ENCODE assay signal across 17 cellular contexts in genomic region chr13:20847298-20847697, GRCh38. TPM values are rescaled to one million over a fixed set of nuclear protein-coding genes. Genes with fewer than 3 reads are reported as not detected.
DNase-seq lines count a peak whose midpoint lies in the region; ATAC-seq and TF ChIP-seq lines count a peak whose summit lies in the region.
"Had no signal": no experiment of that assay in that cellular context is flagged by ENCODE, and none has a peak within 500 bp of the region (broad histone marks: within the 10 kb centered on the region; RNA-seq: fewer than 3 reads in every experiment).

No MANE protein-coding gene starts in this region.

- peak; percentile 48 to 86 for DNase-seq in cardiac muscle cell (ENCODE audit: low read depth in 1 of 2, low spot score in 1 of 2)
- no peak for DNase-seq in right cardiac atrium
- DNase-seq in brain microvascular endothelial cell, result peak; percentile 10
- DNase-seq in iPS-NIHi7 (ENCODE audit: extremely low spot score), result peak; percentile 21
- no peak for DNase-seq in DMS79 treated with DMSO at 0.1 percent for 48 hours (lab: John Stamatoyannopoulos, UW)
- no peak for DNase-seq in CD14-positive monocyte (ENCODE audit: low spot score)
- DNase-seq in mammary epithelial cell, result no peak
- DNase-seq in stimulated activated CD4-positive, alpha-beta T cell treated with anti-CD3 and anti-CD28 coated beads, Interleukin-4, amount 100 ng/mL, for 24 hours, result no peak
- DNase-seq: activated CD4-positive, alpha-beta T cell treated with anti-CD3 and anti-CD28 coated beads, Interleukin-2, amount 10 ng/mL, durations not matched to agents 24 days and 14 days; effector memory CD4-positive, alpha-beta T cell; immature natural killer cell; NCI-H187 treated with DMSO at 0.1 percent for 48 hours; NCI-H526 treated with DMSO at 0.1 percent for 48 hours; upper lobe of left lung had no signal

- dilution Hi-C loops in mammary epithelial cell (cut with HindIII; ENCODE audit: low sequenced_read_pairs), result no loop called here

- in situ Hi-C loops in brain microvascular endothelial cell (cut with HindIII; ENCODE audit: low pct_ligation_motif_present, low sequenced_read_pairs) (no loop called here), mammary epithelial cell (cut with MboI; ENCODE audit: low sequenced_read_pairs in 2 of 2) (loop anchor here (25.0 kb wide), 1 partner anchor 660 kb away; the partner anchor contains the start of gene GJB2 (in 2 of the 2))

- H3K36me3 Mint-ChIP-seq in CD14-positive monocyte, result peaks cover 13 to 20% of the 10 kb centered on the region in 2 donors
- H3K36me3 Mint-ChIP-seq: activated naive CD4-positive, alpha-beta T cell treated with anti-CD3 and anti-CD28 coated beads, Interleukin-2, amount 50 U/mL, for 72 hours had no signal

- CTCF ChIA-PET in mammary epithelial cell (lab: Charles Lee; ENCODE audit: low non-redundant PET), result no interaction called here

- no peaks in the 10 kb centered on the region for H3K27me3 Mint-ChIP-seq in CD14-positive monocyte (ENCODE audit: low read depth in 3 of 3)
- H3K27me3 Mint-ChIP-seq: activated CD4-positive, alpha-beta T cell treated with anti-CD3 and anti-CD28 coated beads, Interleukin-2, amount 10 ng/mL, durations not matched to agents 24 days and 14 days; stimulated activated memory B cell treated with anti-CD40 and anti-IgM and Interleukin-4, amounts not matched to agents 10 μg/mL and 1 μg/mL and 100 μg/mL, for 72 hours had no signal

- H3K4me1 ChIP-seq in cardiac muscle cell (ENCODE audit: low read depth), result peaks cover 76% of the 10 kb centered on the region
- peaks cover 3% of the 10 kb centered on the region for H3K4me1 ChIP-seq in right cardiac atrium (ENCODE audit: control insufficient read depth, insufficient read depth, low read length)
- H3K4me1 ChIP-seq in mammary epithelial cell (ENCODE audit: insufficient read depth, low read length), result no peaks in the 10 kb centered on the region

- H3K9ac ChIP-seq in mammary epithelial cell (ENCODE audit: insufficient read depth, low read length), result no peak overlapping the region

- peak overlapping the region; percentile 99 for H3K27ac ChIP-seq in cardiac muscle cell
- H3K27ac ChIP-seq in right cardiac atrium (ENCODE audit: low read length), result no peak overlapping the region
- H3K27ac ChIP-seq in brain microvascular endothelial cell, result no peak overlapping the region
- no peak overlapping the region for H3K27ac ChIP-seq in mammary epithelial cell (ENCODE audit: insufficient read depth, low read depth, low read length)

- H3K9me3 Mint-ChIP-seq in CD14-positive monocyte, result no peaks in the 10 kb centered on the region
- H3K9me3 Mint-ChIP-seq: activated CD4-positive, alpha-beta T cell treated with anti-CD3 and anti-CD28 coated beads, Interleukin-2, amount 10 ng/mL, durations not matched to agents 24 days and 14 days; activated naive CD4-positive, alpha-beta T cell treated with anti-CD3 and anti-CD28 coated beads, Interleukin-2, amount 50 U/mL, for 72 hours; immature natural killer cell; stimulated activated memory B cell treated with anti-CD40 and anti-IgM and Interleukin-4, amounts not matched to agents 10 μg/mL and 1 μg/mL and 100 μg/mL, for 72 hours; T-helper 2 cell treated with Interferon-gamma antibody and Interleukin-4, amounts not matched to agents 5 μg/mL and 100 μg/mL, for 36 hours had no signal

- H2AFZ ChIP-seq in mammary epithelial cell (ENCODE audit: low read depth, low read length), result no peak overlapping the region

- H3K36me3 ChIP-seq in cardiac muscle cell (peaks cover 13% of the 10 kb centered on the region), brain microvascular endothelial cell (replicated peaks) (no peaks in the 10 kb centered on the region), mammary epithelial cell (ENCODE audit: insufficient read depth, low read length) (peaks cover 8% of the 10 kb centered on the region)
- H3K36me3 ChIP-seq: upper lobe of left lung had no signal

- H3K4me1 Mint-ChIP-seq in CD14-positive monocyte, result no peaks in the 10 kb centered on the region
- H3K4me1 Mint-ChIP-seq: activated CD4-positive, alpha-beta T cell treated with anti-CD3 and anti-CD28 coated beads, Interleukin-2, amount 10 ng/mL, durations not matched to agents 24 days and 14 days; immature natural killer cell; stimulated activated memory B cell treated with anti-CD40 and anti-IgM and Interleukin-4, amounts not matched to agents 10 μg/mL and 1 μg/mL and 100 μg/mL, for 72 hours had no signal

- H3K27me3 ChIP-seq in cardiac muscle cell (no peaks in the 10 kb centered on the region), right cardiac atrium (ENCODE audit: control insufficient read depth, insufficient read depth) (no peaks in the 10 kb centered on the region), brain microvascular endothelial cell (replicated peaks) (no peaks in the 10 kb centered on the region), mammary epithelial cell (ENCODE audit: insufficient read depth, low read length) (no peaks in the 10 kb centered on the region)
- H3K27me3 ChIP-seq: upper lobe of left lung had no signal

- H3K9me3 ChIP-seq in cardiac muscle cell (ENCODE audit: low read depth) (no peaks in the 10 kb centered on the region), right cardiac atrium (ENCODE audit: control insufficient read depth, low read length) (no peaks in the 10 kb centered on the region), mammary epithelial cell (replicated peaks; ENCODE audit: insufficient read depth, low read length) (no peaks in the 10 kb centered on the region)
- H3K9me3 ChIP-seq: upper lobe of left lung had no signal

- WGBS in right cardiac atrium, result 40% methylated on average over 1 of the region's 1 CpG
- WGBS in mammary epithelial cell (ENCODE audit: low coverage, missing lambda C conversion rate), result 100% methylated on average over 1 of the region's 1 CpG

- peaks cover 18% of the 10 kb centered on the region for H3K79me2 ChIP-seq in mammary epithelial cell (ENCODE audit: insufficient read depth, low read length)

- intact Hi-C loops in right cardiac atrium (cut with DNase I), result no loop called here
- intact Hi-C loops in CD14-positive monocyte (cut with micrococcal nuclease), result no loop called here
- intact Hi-C loops in mammary epithelial cell (cut with micrococcal nuclease), result no loop called here

- H4K20me1 ChIP-seq in mammary epithelial cell (ENCODE audit: insufficient read depth, low read length), result no peaks in the 10 kb centered on the region

- H3K4me3 ChIP-seq in cardiac muscle cell (peak overlapping the region; percentile 37), right cardiac atrium (ENCODE audit: low read length) (no peak overlapping the region), brain microvascular endothelial cell (ENCODE audit: low read depth, low read length) (no peak overlapping the region), mammary epithelial cell (replicated peaks in 1 of 3; ENCODE audit: insufficient read depth in 1 of 3, low read depth in 2 of 3, low read length in 3 of 3) (no peak overlapping the region)
- H3K4me3 ChIP-seq: upper lobe of left lung had no signal

- H3K27ac Mint-ChIP-seq in CD14-positive monocyte, result peak overlapping the region in 1 of 7 donors; percentile 31
- H3K27ac Mint-ChIP-seq: activated CD4-positive, alpha-beta T cell treated with anti-CD3 and anti-CD28 coated beads, Interleukin-2, amount 10 ng/mL, durations not matched to agents 24 days and 14 days; activated naive CD4-positive, alpha-beta T cell treated with anti-CD3 and anti-CD28 coated beads, Interleukin-2, amount 50 U/mL, for 72 hours; immature natural killer cell; stimulated activated memory B cell treated with anti-CD40 and anti-IgM and Interleukin-4, amounts not matched to agents 10 μg/mL and 1 μg/mL and 100 μg/mL, for 72 hours; T-helper 2 cell treated with Interferon-gamma antibody and Interleukin-4, amounts not matched to agents 5 μg/mL and 100 μg/mL, for 36 hours had no signal

- H3K4me3 Mint-ChIP-seq in CD14-positive monocyte, result no peak overlapping the region
- H3K4me3 Mint-ChIP-seq: activated CD4-positive, alpha-beta T cell treated with anti-CD3 and anti-CD28 coated beads, Interleukin-2, amount 10 ng/mL, durations not matched to agents 24 days and 14 days; immature natural killer cell; stimulated activated memory B cell treated with anti-CD40 and anti-IgM and Interleukin-4, amounts not matched to agents 10 μg/mL and 1 μg/mL and 100 μg/mL, for 72 hours; T-helper 2 cell treated with Interferon-gamma antibody and Interleukin-4, amounts not matched to agents 5 μg/mL and 100 μg/mL, for 36 hours had no signal

- no peak overlapping the region for H3K4me2 ChIP-seq in mammary epithelial cell (ENCODE audit: insufficient read depth, low read depth, low read length)

- TF ChIP-seq CTCF in cardiac muscle cell (IDR thresholded peaks at IDR 0.05; ENCODE audit: low read depth, low read length) (no peak), brain microvascular endothelial cell (IDR thresholded peaks at IDR 0.05; ENCODE audit: low read depth, low read length, missing control alignments) (no peak), CD14-positive monocyte (IDR thresholded peaks at IDR 0.05) (no peak), mammary epithelial cell (conservative IDR thresholded peaks at IDR 0.05 in 1 of 2, IDR thresholded peaks at IDR 0.05 in 1 of 2; ENCODE audit: extremely low read depth in 1 of 2, insufficient read depth in 1 of 2, low read depth in 1 of 2, low read length in 2 of 2) (no peak)

- ATAC-seq in right cardiac atrium, result no peak
- ATAC-seq: activated naive CD4-positive, alpha-beta T cell treated with anti-CD3 and anti-CD28 coated beads, Interleukin-2, amount 50 U/mL, for 72 hours; stimulated activated memory B cell treated with anti-CD40 and anti-IgM and Interleukin-4, amounts not matched to agents 10 μg/mL and 1 μg/mL and 100 μg/mL, for 72 hours had no signal

- no TSS peak for BruUV-seq in mammary epithelial cell (replicated peaks; lab: Mats Ljungman, UMichigan)

RNA-seq across cellular contexts. Expression of gene XPO4, which starts 55.2 kb away (rescaled TPM):
- total RNA-seq in cardiac muscle cell, result 133 and 177 TPM in 2 replicates
- polyA plus RNA-seq in cardiac muscle cell, result 51.8 and 74.0 TPM in 2 replicates
- 10 to 100 TPM in 3 of 4 donors, 1 to 10 TPM in 1; 9.3 to 13.8 (median 10.5) TPM for total RNA-seq in right cardiac atrium
- 2.9 TPM for polyA plus RNA-seq in right cardiac atrium
- polyA plus RNA-seq in CD14-positive monocyte, result 1 to 10 TPM; 2.9 to 4.0 TPM
- 10 to 100 TPM; 18.1 to 23.7 TPM for total RNA-seq in mammary epithelial cell
- 8.3 TPM for polyA plus RNA-seq in mammary epithelial cell
- 21.9 TPM for polyA minus RNA-seq in mammary epithelial cell

Comparison
In these comparisons a context has a peak if more than half of its experiments do, and no peak if none do; other contexts are left out.
1. DNase-seq: peak in cardiac muscle cell (2 of 2), brain microvascular endothelial cell (single experiment) and iPS-NIHi7 (single experiment); none in right cardiac atrium (0 of 3), DMS79 treated with DMSO at 0.1 percent for 48 hours (single experiment), CD14-positive monocyte (single experiment), mammary epithelial cell (single experiment) and stimulated activated CD4-positive, alpha-beta T cell treated with anti-CD3 and anti-CD28 coated beads, Interleukin-4, amount 100 ng/mL, for 24 hours (single experiment).